ENCODE assay signal across 8 cellular contexts in the genomic region with DNA sequence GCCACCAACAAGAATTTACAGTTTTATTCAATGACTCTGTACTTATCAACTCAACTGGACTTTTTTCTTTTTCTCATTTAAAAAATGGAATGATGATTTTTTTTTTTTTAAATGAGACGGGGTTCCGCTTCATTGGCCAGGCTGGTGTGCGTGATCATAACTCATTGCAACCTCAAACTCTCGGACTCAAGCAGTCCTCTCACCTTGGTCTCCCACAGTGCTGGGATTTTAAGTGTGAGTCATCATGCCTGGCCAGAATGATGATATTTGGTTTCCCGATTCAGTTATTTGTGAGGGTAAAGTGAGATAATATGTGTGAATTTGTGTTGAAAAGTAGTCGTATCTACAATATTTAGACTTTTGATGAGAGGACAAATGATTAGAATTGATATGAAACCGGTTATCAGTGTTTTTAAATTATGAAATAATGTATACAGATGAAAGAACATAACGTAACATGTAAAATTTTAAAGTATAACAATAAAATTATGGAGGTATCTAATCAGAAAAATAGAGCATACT.
"Had no signal": no experiment of that assay in that cellular context is flagged by ENCODE, and none has a peak within 500 bp of the region (broad histone marks: within the 10 kb centered on the region; RNA-seq: fewer than 3 reads in every experiment).

No MANE protein-coding gene starts in this region.

- H3K9ac ChIP-seq: GM23248 had no signal

- FAIRE-seq: HTR-8/SVneo, K562 had no signal

- H3K4me1 ChIP-seq: HAP-1 had no signal

- H3K4me3 ChIP-seq: GM23248, HAP-1, K562 had no signal

- H3K27ac ChIP-seq: GM23248 had no signal

- H2AFZ ChIP-seq: GM23248 had no signal

- H3K9me3 ChIP-seq: HAP-1 had no signal

- ATAC-seq: HCT116, K562 had no signal

- DNase-seq: GM23248, GOT3, H7, IMR-90 had no signal

- H3K36me3 ChIP-seq: HAP-1 had no signal
